ENCODE assay signal across 15 cellular contexts in the genomic region with DNA sequence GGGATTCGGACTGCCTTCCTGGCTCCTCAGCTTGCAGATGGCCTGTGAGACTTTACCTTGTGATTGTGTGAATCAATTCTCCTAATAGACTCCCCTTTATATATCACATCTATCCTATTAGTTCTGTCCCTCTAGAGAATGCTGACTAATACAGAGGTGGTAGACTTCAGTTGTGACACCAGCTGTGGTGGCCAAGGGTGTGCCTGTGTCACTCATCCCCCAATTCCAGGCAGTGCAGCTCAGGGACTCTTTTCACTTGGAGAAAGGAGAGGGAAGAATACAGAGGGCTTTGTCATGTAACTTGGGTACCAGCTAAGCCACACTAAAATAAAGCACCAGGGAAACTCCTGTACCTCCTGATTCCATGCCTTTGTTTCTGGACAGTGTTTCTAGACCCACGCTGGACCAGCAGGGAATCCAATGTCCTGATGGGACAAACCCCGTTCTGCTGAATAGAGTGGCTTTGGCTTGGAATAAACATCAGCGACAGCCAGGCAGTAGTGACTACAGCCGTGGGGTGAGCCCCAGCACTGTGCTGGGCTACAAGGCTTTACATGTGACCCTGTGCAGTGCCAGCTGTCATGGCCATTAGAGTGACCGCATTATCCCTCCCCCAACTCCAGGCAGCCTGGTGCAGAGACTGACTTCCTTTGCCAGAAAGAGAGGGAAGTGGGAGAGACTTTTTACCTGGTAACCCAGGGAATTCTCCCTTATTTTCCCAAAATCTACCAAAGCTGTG.
"Had no signal": no experiment of that assay in that cellular context is flagged by ENCODE, and none has a peak within 500 bp of the region (broad histone marks: within the 10 kb centered on the region; RNA-seq: fewer than 3 reads in every experiment).

No MANE protein-coding gene starts in this region.

- H3K27ac ChIP-seq: gastrocnemius medialis, SJSA1, stomach, tibial nerve had no signal

- H3K4me1 ChIP-seq: gastrocnemius medialis, SJSA1, stomach, tibial nerve had no signal

- H3K4me3 ChIP-seq: gastrocnemius medialis, lung, mucosa of descending colon, SJSA1, stomach, tibial nerve had no signal

- ATAC-seq: activated T-cell treated with anti-CD3 and anti-CD28 coated beads, Interleukin-2, amount 50 U/mL, for 72 hours; gastrocnemius medialis; natural killer cell treated with Interleukin-12 subunit alpha and Interleukin-12 subunit beta and Interleukin-15 and Interleukin-18, amount 100 ng/mL, for 72 hours had no signal

- DNase-seq: activated CD4-positive, alpha-beta memory T cell treated with anti-CD3 and anti-CD28 coated beads, Interleukin-2, amount 10 ng/mL, durations not matched to agents 7 days and 5 days; activated CD4-positive, alpha-beta T cell treated with anti-CD3 and anti-CD28 coated beads for 1 hour; activated gamma-delta T cell treated with Interleukin-2 at 50 U/mL for 16 hours; activated T-cell treated with anti-CD3 and anti-CD28 coated beads, Interleukin-2, amount 50 U/mL, for 72 hours; central memory CD4-positive, alpha-beta T cell; cortex of kidney; effector memory CD4-positive, alpha-beta T cell; gastrocnemius medialis; stomach; SW 1271 had no signal

- H3K27me3 ChIP-seq: gastrocnemius medialis, SJSA1, stomach, tibial nerve had no signal

- H3K9me3 ChIP-seq: gastrocnemius medialis, mucosa of descending colon, SJSA1, stomach, tibial nerve had no signal

- H3K36me3 ChIP-seq: gastrocnemius medialis, SJSA1, stomach had no signal
